In genomic region chr17:41967921-41968578, GRCh38 we compare ENCODE assay signal across 2 cellular contexts.
TF ChIP-seq lines count a peak whose summit lies in the region.

No MANE protein-coding gene starts in this region.

TF ChIP-seq in SK-N-SH, 30 proteins besides CTCF, POLR2A, EP300 and RAD21:
- TF ChIP-seq JUND (IDR thresholded peaks at IDR 0.05) (no peak), POLR2AphosphoS5 (IDR thresholded peaks at IDR 0.05; ENCODE audit: low read depth, low read length) (no peak), FOSL2 (IDR thresholded peaks at IDR 0.05; ENCODE audit: borderline replicate concordance, low read depth) (no peak), PBX3 (IDR thresholded peaks at IDR 0.05) (no peak), ELF1 (IDR thresholded peaks at IDR 0.05) (no peak), MAX (IDR thresholded peaks at IDR 0.05; ENCODE audit: low read depth) (no peak), GATA2 (CRISPR knock-in tag; IDR thresholded peaks at IDR 0.05) (no peak), ZBTB33 (IDR thresholded peaks at IDR 0.05; ENCODE audit: borderline replicate concordance, low read depth) (no peak), NFIC (IDR thresholded peaks at IDR 0.05; ENCODE audit: borderline replicate concordance) (no peak), GABPA (IDR thresholded peaks at IDR 0.05; ENCODE audit: low read depth) (no peak), TCF12 (IDR thresholded peaks at IDR 0.05) (no peak), TAF1 (IDR thresholded peaks at IDR 0.05; ENCODE audit: borderline replicate concordance, low read depth, low read length) (no peak), FOXJ3 (CRISPR knock-in tag; IDR thresholded peaks at IDR 0.05) (no peak)
TF ChIP-seq in SK-N-SH: peak in this region for 0.

TF ChIP-seq in SK-N-SH treated with all-trans-retinoic acid at 6 μM for 48 hours, 23 proteins besides CTCF, POLR2A, EP300 and RAD21:
- no peak for TF ChIP-seq CSRNP3 (CRISPR knock-in tag; IDR thresholded peaks at IDR 0.05)
- no peak for TF ChIP-seq SNAI2 (CRISPR knock-in tag; IDR thresholded peaks at IDR 0.05)
- TF ChIP-seq CSDC2 (CRISPR knock-in tag; IDR thresholded peaks at IDR 0.05) = no peak
- no peak for TF ChIP-seq TCF4 (CRISPR knock-in tag; IDR thresholded peaks at IDR 0.05; ENCODE audit: borderline replicate concordance)
- TF ChIP-seq CREB5 (CRISPR knock-in tag; IDR thresholded peaks at IDR 0.05; ENCODE audit: low read depth) = no peak
- TF ChIP-seq ESRRG (CRISPR knock-in tag; IDR thresholded peaks at IDR 0.05) = no peak
- no peak for TF ChIP-seq GLIS3 (CRISPR knock-in tag; IDR thresholded peaks at IDR 0.05)
